In genomic region chr10:12707461-12708185, GRCh38 we compare ENCODE assay signal across 8 cellular contexts.
DNase-seq lines count a peak whose midpoint lies in the region; ATAC-seq, FAIRE-seq and TF ChIP-seq lines count a peak whose summit lies in the region.

No MANE protein-coding gene starts in this region.

- H3K9ac ChIP-seq in colonic mucosa (ENCODE audit: low read depth in 2 of 2, low read length in 2 of 2), result peak overlapping the region in 1 of 2 donors; percentile 19

- TF ChIP-seq CTCF in BE2C (IDR thresholded peaks at IDR 0.05; ENCODE audit: low read depth, low read length) (peak; percentile 68), colonic mucosa (IDR thresholded peaks at IDR 0.05) (peak; percentile 27), tibial artery (IDR thresholded peaks at IDR 0.05) (peak; percentile 28 to 51)

- H3K4me1 ChIP-seq in BE2C, result no peaks in the 10 kb centered on the region
- peaks cover 17% of the 10 kb centered on the region for H3K4me1 ChIP-seq in colonic mucosa
- H3K4me1 ChIP-seq in tibial artery, result peaks cover 0 to 70% (median 49%) of the 10 kb centered on the region in 4 donors

- no peaks in the 10 kb centered on the region for H3K36me3 ChIP-seq in BE2C
- H3K36me3 ChIP-seq in colonic mucosa, result no peaks in the 10 kb centered on the region
- H3K36me3 ChIP-seq in tibial artery, result no peaks in the 10 kb centered on the region

- H3K27me3 ChIP-seq in BE2C, result no peaks in the 10 kb centered on the region
- H3K27me3 ChIP-seq in colonic mucosa, result no peaks in the 10 kb centered on the region
- H3K27me3 ChIP-seq in tibial artery, result no peaks in the 10 kb centered on the region

- H3K27ac ChIP-seq in colonic mucosa, result peak overlapping the region; percentile 58
- peak overlapping the region; percentile 75 to 80 for H3K27ac ChIP-seq in tibial artery

- H3K9me3 ChIP-seq in BE2C, result no peaks in the 10 kb centered on the region
- H3K9me3 ChIP-seq in colonic mucosa, result no peaks in the 10 kb centered on the region
- H3K9me3 ChIP-seq in tibial artery, result no peaks in the 10 kb centered on the region

- FAIRE-seq in GM18507 (lab: Jason Lieb, UNC), result peak; percentile 54

- ATAC-seq in HG03045 (IDR thresholded peaks at IDR 0.05; ENCODE audit: unreplicated experiment) (no peak), GM19324 (IDR thresholded peaks at IDR 0.05; ENCODE audit: low FRiP score, unreplicated experiment) (no peak)

- DNase-seq in BE2C (peak; percentile 59), GM18507 (ENCODE audit: extremely low spot score, insufficient read length, low read depth) (no peak), SHP77 (lab: John Stamatoyannopoulos, UW) (peak; percentile 44 to 62), colonic mucosa (peak; percentile 49), medulla oblongata (ENCODE audit: extremely low spot score) (peak; percentile 21), tibial artery (peak; percentile 41 to 77)

- intact Hi-C loops in colonic mucosa (cut with DNase I) (no loop called here), tibial artery (cut with DNase I; ENCODE audit: low total_unique reads) (loop anchor here (5.0 kb wide), 1 partner anchor 490 kb away; no protein-coding TSS in a partner anchor)

- no peak overlapping the region for H3K4me3 ChIP-seq in BE2C (ENCODE audit: low read depth, low read length)
- H3K4me3 ChIP-seq in colonic mucosa, result no peak overlapping the region
- H3K4me3 ChIP-seq in tibial artery, result no peak overlapping the region
